ENCODE assay signal across 14 cellular contexts in genomic region chr6:111614833-111615582, GRCh38. TPM values are rescaled to one million over a fixed set of nuclear protein-coding genes. Genes with fewer than 3 reads are reported as not detected.
A peak's percentile ranks its signal among the peaks of the same experiment; 100 is the strongest.
DNase-seq lines count a peak whose midpoint lies in the region; ATAC-seq, FAIRE-seq and TF ChIP-seq lines count a peak whose summit lies in the region.
"Had no signal": no experiment of that assay in that cellular context is flagged by ENCODE, and none has a peak within 500 bp of the region (broad histone marks: within the 10 kb centered on the region; RNA-seq: fewer than 3 reads in every experiment).

No MANE protein-coding gene starts in this region.

- no peaks in the 10 kb centered on the region for H3F3A ChIP-seq in PC-3 (ENCODE audit: low read length, unreplicated experiment)

- CTCF ChIA-PET in PC-3 (lab: Charles Lee) = no interaction called here

- peak overlapping the region; percentile 21 for H3K27ac Mint-ChIP-seq in nephron progenitor cell
- H3K27ac Mint-ChIP-seq: activated CD4-positive, alpha-beta memory T cell treated with anti-CD3 and anti-CD28 coated beads, Interleukin-2, amount 10 ng/mL, durations not matched to agents 7 days and 5 days; activated naive CD8-positive, alpha-beta T cell treated with anti-CD3 and anti-CD28 coated beads, Interleukin-2, amount 50 U/mL, for 24 hours; CD8-positive, alpha-beta memory T cell; naive thymus-derived CD8-positive, alpha-beta T cell; stimulated activated naive CD8-positive, alpha-beta T cell treated with anti-CD3 and anti-CD28 coated beads, Interleukin-15, amount 100 ng/mL, for 72 hours had no signal

- FAIRE-seq in GM12891 (lab: Jason Lieb, UNC) = peak; percentile 23

- peaks cover 14% of the 10 kb centered on the region for H3K27me3 Mint-ChIP-seq in nephron progenitor cell (ENCODE audit: low read depth, poor library complexity)

- no peaks in the 10 kb centered on the region for H4K20me1 ChIP-seq in PC-3 (ENCODE audit: low read length)

- no peak overlapping the region for H3K4me3 Mint-ChIP-seq in nephron progenitor cell
- H3K4me3 Mint-ChIP-seq: activated CD4-positive, alpha-beta memory T cell treated with anti-CD3 and anti-CD28 coated beads, Interleukin-2, amount 10 ng/mL, durations not matched to agents 7 days and 5 days; activated naive CD8-positive, alpha-beta T cell treated with anti-CD3 and anti-CD28 coated beads, Interleukin-2, amount 50 U/mL, for 24 hours; CD8-positive, alpha-beta memory T cell; naive thymus-derived CD8-positive, alpha-beta T cell; stimulated activated naive CD8-positive, alpha-beta T cell treated with anti-CD3 and anti-CD28 coated beads, Interleukin-15, amount 100 ng/mL, for 72 hours had no signal

- no peak overlapping the region for H3K4me2 ChIP-seq in PC-3 (ENCODE audit: low read length)

- H3K9me2 ChIP-seq in PC-3 (replicated peaks; ENCODE audit: low read length) = no peaks in the 10 kb centered on the region

- H3K4me3 ChIP-seq in ascending aorta (no peak overlapping the region), PC-3 (ENCODE audit: low read length) (no peak overlapping the region), coronary artery (no peak overlapping the region)

- H3K4me1 ChIP-seq in ascending aorta (no peaks in the 10 kb centered on the region), PC-3 (ENCODE audit: insufficient read depth, low read length) (no peaks in the 10 kb centered on the region)

- H3K27me3 ChIP-seq in ascending aorta (no peaks in the 10 kb centered on the region), PC-3 (ENCODE audit: low read length) (no peaks in the 10 kb centered on the region)

- no peaks in the 10 kb centered on the region for H3K79me2 ChIP-seq in PC-3 (ENCODE audit: low read length)

- intact Hi-C loops in ascending aorta (cut with DNase I) (no loop called here), PC-3 (cut with micrococcal nuclease) (no loop called here)

- BruUV-seq in PC-3 (replicated peaks; lab: Mats Ljungman, UMichigan) = no TSS peak

- H3K9me3 Mint-ChIP-seq in nephron progenitor cell = peaks cover 15% of the 10 kb centered on the region

- H3K9me3 ChIP-seq in ascending aorta (no peaks in the 10 kb centered on the region), PC-3 (ENCODE audit: low read length) (no peaks in the 10 kb centered on the region)

- H3K36me3 Mint-ChIP-seq in nephron progenitor cell (ENCODE audit: low read depth) = peaks cover 11% of the 10 kb centered on the region

- H3K9ac ChIP-seq in PC-3 (ENCODE audit: low read length) = no peak overlapping the region

- no peak overlapping the region for H2AFZ ChIP-seq in PC-3 (ENCODE audit: low read length)

- POLR2A ChIA-PET in PC-3 (lab: Charles Lee; ENCODE audit: unreplicated experiment) = no interaction called here

- TF ChIP-seq CTCF in nephron progenitor cell (IDR thresholded peaks at IDR 0.05) = no peak
- no peak for TF ChIP-seq CTCF in ascending aorta (IDR thresholded peaks at IDR 0.05)
- TF ChIP-seq CTCF in PC-3 (conservative IDR thresholded peaks at IDR 0.05; ENCODE audit: low read depth, low read length) = no peak
- no peak for TF ChIP-seq CTCF in coronary artery (IDR thresholded peaks at IDR 0.05)

- no peaks in the 10 kb centered on the region for H3K36me3 ChIP-seq in ascending aorta
- H3K36me3 ChIP-seq in PC-3 (ENCODE audit: low read depth, low read length) = no peaks in the 10 kb centered on the region

- DNase-seq in GM12891 (ENCODE audit: insufficient read length, low spot score) = no peak
- peak; percentile 66 for DNase-seq in NCI-H187 treated with DMSO at 0.1 percent for 48 hours (lab: John Stamatoyannopoulos, UW)
- peak; percentile 83 for DNase-seq in dermis blood vessel endothelial cell
- peak; percentile 51 for DNase-seq in nephron progenitor cell
- no peak for DNase-seq in ascending aorta (ENCODE audit: low spot score in 2 of 2)
- no peak for DNase-seq in PC-3
- no peak for DNase-seq in coronary artery (ENCODE audit: low spot score)
- DNase-seq: activated CD4-positive, alpha-beta memory T cell treated with anti-CD3 and anti-CD28 coated beads, Interleukin-2, amount 10 ng/mL, durations not matched to agents 7 days and 5 days; activated naive CD8-positive, alpha-beta T cell treated with anti-CD3 and anti-CD28 coated beads, Interleukin-2, amount 50 U/mL, for 24 hours; CD8-positive, alpha-beta memory T cell; naive thymus-derived CD8-positive, alpha-beta T cell; NCI-H2171; stimulated activated naive CD8-positive, alpha-beta T cell treated with anti-CD3 and anti-CD28 coated beads, Interleukin-15, amount 100 ng/mL, for 72 hours had no signal

- H3K27ac ChIP-seq in ascending aorta (no peak overlapping the region), PC-3 (ENCODE audit: low read length) (no peak overlapping the region), coronary artery (no peak overlapping the region)

- TF ChIP-seq POLR2A in GM12891 (IDR thresholded peaks at IDR 0.05; ENCODE audit: low read depth, low read length) = no peak

- ATAC-seq in GM19463 (IDR thresholded peaks at IDR 0.05; ENCODE audit: unreplicated experiment) = no peak
- ATAC-seq in PC-3 = no peak
- ATAC-seq: activated naive CD8-positive, alpha-beta T cell treated with anti-CD3 and anti-CD28 coated beads, Interleukin-2, amount 50 U/mL, for 24 hours; naive thymus-derived CD8-positive, alpha-beta T cell; stimulated activated naive CD8-positive, alpha-beta T cell treated with anti-CD3 and anti-CD28 coated beads, Interleukin-15, amount 100 ng/mL, for 72 hours had no signal

- H3K4me1 Mint-ChIP-seq in nephron progenitor cell = peaks cover 27% of the 10 kb centered on the region
- H3K4me1 Mint-ChIP-seq: activated CD4-positive, alpha-beta memory T cell treated with anti-CD3 and anti-CD28 coated beads, Interleukin-2, amount 10 ng/mL, durations not matched to agents 7 days and 5 days; activated naive CD8-positive, alpha-beta T cell treated with anti-CD3 and anti-CD28 coated beads, Interleukin-2, amount 50 U/mL, for 24 hours; CD8-positive, alpha-beta memory T cell; stimulated activated naive CD8-positive, alpha-beta T cell treated with anti-CD3 and anti-CD28 coated beads, Interleukin-15, amount 100 ng/mL, for 72 hours had no signal

TF ChIP-seq in GM12891, 5 proteins besides CTCF, POLR2A, EP300 and RAD21:
- TF ChIP-seq POLR2AphosphoS5 (IDR thresholded peaks at IDR 0.05; ENCODE audit: low read depth, low read length) = no peak
- 0 out of 2 replicates have a peak, but pooled peaks have one; percentile 23 for TF ChIP-seq SPI1 (IDR thresholded peaks at IDR 0.05; ENCODE audit: low read depth, low read length)

RNA-seq across cellular contexts. Expression of gene TRAF3IP2, which starts 9.3 kb away (rescaled TPM):
- polyA plus RNA-seq in GM12891 (2012; ENCODE audit: low read depth, missing spikeins) = 32.1 TPM
- total RNA-seq in dermis blood vessel endothelial cell (16.5 and 17.3 TPM in 2 replicates), ascending aorta (31.3 TPM), PC-3 (2014; rRNA removed) (26.1 and 37.7 TPM in 2 replicates)

Comparison
In these comparisons a context has a peak if more than half of its experiments do, and no peak if none do; other contexts are left out.
1. DNase-seq: peak in NCI-H187 treated with DMSO at 0.1 percent for 48 hours (single experiment), dermis blood vessel endothelial cell (single experiment) and nephron progenitor cell (single experiment); none in GM12891 (single experiment), ascending aorta (0 of 2), PC-3 (single experiment) and coronary artery (single experiment).